In the genomic region with DNA sequence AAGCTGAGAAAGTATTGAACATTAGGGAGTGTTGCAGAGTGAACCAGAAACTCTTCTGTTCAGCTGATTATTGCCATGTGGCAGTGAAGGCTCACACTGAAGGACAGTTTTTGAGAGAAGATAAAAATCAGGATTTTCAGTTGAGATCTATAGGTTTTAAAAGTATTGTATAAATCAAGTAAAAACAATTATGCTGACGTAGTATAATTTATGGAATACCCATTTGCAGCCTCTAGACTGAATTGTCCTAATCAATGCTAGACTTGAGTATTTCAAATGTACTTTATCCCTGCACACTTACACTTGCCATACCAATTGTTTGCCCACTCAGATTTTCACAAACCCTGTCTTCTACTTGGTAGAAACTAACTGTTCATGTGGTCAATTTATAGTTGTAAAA, we compare ENCODE assay signal across 9 cellular contexts.
"Had no signal": no experiment of that assay in that cellular context is flagged by ENCODE, and none has a peak within 500 bp of the region (broad histone marks: within the 10 kb centered on the region; RNA-seq: fewer than 3 reads in every experiment).

No MANE protein-coding gene starts in this region.

- DNase-seq: GM23248, GOT3, H9, HCEC 1CT, Karpas-422, KBM-7 had no signal

- H3K27ac ChIP-seq: GM23248, KMS-11 had no signal

- H3K4me3 ChIP-seq: GM23248 had no signal

- H2AFZ ChIP-seq: GM23248 had no signal

- FAIRE-seq: H54, HTR-8/SVneo had no signal

- H3K4me2 ChIP-seq: KMS-11 had no signal

- H3K9ac ChIP-seq: GM23248, KMS-11 had no signal
